ENCODE assay signal across 21 cellular contexts in the genomic region with DNA sequence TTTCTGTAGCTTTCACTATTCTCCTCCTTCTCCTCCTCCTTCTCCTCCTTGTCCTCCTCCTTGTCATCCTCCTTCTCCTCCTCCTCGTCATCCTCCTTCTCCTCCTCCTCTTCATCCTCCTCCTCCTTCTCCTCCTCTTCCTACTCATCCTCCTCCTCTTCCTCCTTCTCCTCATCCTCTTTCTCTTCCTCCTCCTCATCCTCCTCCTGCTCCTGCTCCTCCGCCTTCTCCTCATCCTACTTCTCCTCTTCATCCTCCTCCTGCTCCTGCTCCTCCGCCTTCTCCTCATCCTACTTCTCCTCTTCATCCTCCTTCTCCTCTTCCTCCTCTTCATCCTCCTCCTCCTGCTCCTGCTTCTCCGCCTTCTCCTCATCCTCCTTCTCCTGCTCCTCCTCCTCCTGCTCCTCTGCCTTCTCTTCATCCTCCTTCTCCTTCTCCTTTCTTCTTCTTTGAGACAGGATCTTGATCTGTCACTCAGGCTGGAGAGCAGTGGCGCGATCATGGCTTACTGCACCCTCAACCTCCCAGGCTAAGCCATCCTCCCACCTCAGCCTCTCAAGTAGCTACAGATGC. TPM values are rescaled to one million over a fixed set of nuclear protein-coding genes. Genes with fewer than 3 reads are reported as not detected.
"Had no signal": no experiment of that assay in that cellular context is flagged by ENCODE, and none has a peak within 500 bp of the region (broad histone marks: within the 10 kb centered on the region; RNA-seq: fewer than 3 reads in every experiment).

No MANE protein-coding gene starts in this region.

- DNase-seq: IMR-90, Kasumi-1, MM.1S, NCI-H1092 treated with DMSO at 0.1 percent for 48 hours, NCI-H1436 treated with DMSO at 0.1 percent for 48 hours, NCI-H1694, NCI-H187 treated with DMSO at 0.1 percent for 48 hours, NCI-H2029 treated with DMSO at 0.1 percent for 48 hours, NCI-H2107, NCI-H2227 treated with DMSO at 0.1 percent for 48 hours, NCI-H524, NCI-H526 treated with DMSO at 0.1 percent for 48 hours, NCI-H748 treated with DMSO at 0.1 percent for 48 hours, Right ventricle myocardium superior, RPMI8226, SIG-M5 had no signal

- ATAC-seq: HepG2 had no signal

RNA-seq across cellular contexts. Expression of a gene that starts 38.7 kb away (rescaled TPM):
- total RNA-seq: HT1080, IMR-90, M059J, NCI-H460, SJSA1 had no signal
